16 cellular contexts compared by ENCODE assay signal in genomic region chr1:1217621-1218523, GRCh38. TPM values are rescaled to one million over a fixed set of nuclear protein-coding genes. Genes with fewer than 3 reads are reported as not detected.
A peak's percentile ranks its signal among the peaks of the same experiment; 100 is the strongest.
DNase-seq lines count a peak whose midpoint lies in the region; ATAC-seq, FAIRE-seq and TF ChIP-seq lines count a peak whose summit lies in the region.
"Had no signal": no experiment of that assay in that cellular context is flagged by ENCODE, and none has a peak within 500 bp of the region (broad histone marks: within the 10 kb centered on the region; RNA-seq: fewer than 3 reads in every experiment).

No MANE protein-coding gene starts in this region.

- H3K4me3 ChIP-seq in heart right ventricle, result peak overlapping the region in 1 of 10 donors; percentile 15
- H3K4me3 ChIP-seq in endothelial cell of umbilical vein (replicated peaks in 1 of 3; ENCODE audit: insufficient read depth in 1 of 3, low read depth in 1 of 3, low read length in 3 of 3), result no peak overlapping the region
- no peak overlapping the region for H3K4me3 ChIP-seq in CD8-positive, alpha-beta T cell (ENCODE audit: low read depth, low read length)
- H3K4me3 ChIP-seq: right lobe of liver had no signal

- POLR2A ChIA-PET in WTC11 (lab: Charles Lee) (interaction anchor here (0.6 kb wide), 1 partner anchor 77 kb away, joined by 3 read pairs; no protein-coding TSS in a partner anchor), endothelial cell of umbilical vein (lab: Charles Lee) (no interaction called here)
- POLR2A ChIA-PET in CD8-positive, alpha-beta T cell (lab: Charles Lee), result interaction anchor here (0.8 kb wide), 1 partner anchor 22 kb away, joined by 3 read pairs; no protein-coding TSS in a partner anchor

- H3K4me2 ChIP-seq in endothelial cell of umbilical vein (ENCODE audit: insufficient read depth, low read length), result no peak overlapping the region

- H3K9me3 Mint-ChIP-seq in WTC11, result no peaks in the 10 kb centered on the region
- H3K9me3 Mint-ChIP-seq in CD8-positive, alpha-beta T cell, result no peaks in the 10 kb centered on the region
- H3K9me3 Mint-ChIP-seq: mesothelial cell of epicardium; stimulated activated naive CD8-positive, alpha-beta T cell treated with anti-CD3 and anti-CD28 coated beads, Interleukin-15, amount 100 ng/mL, for 72 hours had no signal

- DNase-seq in heart right ventricle, result no peak
- DNase-seq in left cardiac atrium, result no peak
- DNase-seq in WTC11 (ENCODE audit: low spot score), result no peak
- peak; percentile 44 for DNase-seq in endothelial cell of umbilical vein (ENCODE audit: low read depth, low spot score)
- DNase-seq in stimulated activated CD8-positive, alpha-beta memory T cell treated with anti-CD3 and anti-CD28 coated beads, Interleukin-4, amount 100 ng/mL, for 48 hours, result peak; percentile 73
- DNase-seq in D341Med (ENCODE audit: low spot score), result no peak
- DNase-seq in CD8-positive, alpha-beta T cell, result no peak
- no peak for DNase-seq in NCI-H2227 treated with DMSO at 0.1 percent for 48 hours (lab: John Stamatoyannopoulos, UW)
- DNase-seq: foreskin melanocyte; NCI-H2029; right lobe of liver; stimulated activated naive CD8-positive, alpha-beta T cell treated with anti-CD3 and anti-CD28 coated beads, Interleukin-15, amount 100 ng/mL, for 72 hours had no signal

- intact Hi-C loops in heart right ventricle (cut with DNase I) (no loop called here), left cardiac atrium (cut with DNase I) (no loop called here), endothelial cell of umbilical vein (cut with micrococcal nuclease) (no loop called here)
- intact Hi-C loops in CD8-positive, alpha-beta T cell (cut with DNase I, micrococcal nuclease), result no loop called here

- H3K27ac ChIP-seq in heart right ventricle (peak overlapping the region in 8 of 10 donors; percentile 53 to 87 (median 64)), endothelial cell of umbilical vein (ENCODE audit: insufficient read depth, low read depth, low read length) (no peak overlapping the region)
- H3K27ac ChIP-seq in CD8-positive, alpha-beta T cell (ENCODE audit: low read depth, low read length), result no peak overlapping the region
- H3K27ac ChIP-seq: right lobe of liver, VCaP had no signal

- CTCF ChIA-PET in WTC11 (lab: Charles Lee), result interaction anchor here (0.8 to 1.2 kb wide), 2 partner anchors 71 to 216 kb away, joined by 3 read pairs; no protein-coding TSS in a partner anchor
- CTCF ChIA-PET in endothelial cell of umbilical vein (lab: Charles Lee), result interaction anchor here (0.6 to 2.1 kb wide), 2 partner anchors 95 to 96 kb away, joined by 3 to 6 read pairs; no protein-coding TSS in a partner anchor
- CTCF ChIA-PET in CD8-positive, alpha-beta T cell (lab: Charles Lee), result no interaction called here

- H3K9me3 ChIP-seq in heart right ventricle, result no peaks in the 10 kb centered on the region
- H3K9me3 ChIP-seq in endothelial cell of umbilical vein (replicated peaks; ENCODE audit: control insufficient read depth, insufficient read depth, low read length), result no peaks in the 10 kb centered on the region
- H3K9me3 ChIP-seq in CD8-positive, alpha-beta T cell (ENCODE audit: low read length), result no peaks in the 10 kb centered on the region
- H3K9me3 ChIP-seq: right lobe of liver had no signal

- BruUV-seq in endothelial cell of umbilical vein (replicated peaks; lab: Mats Ljungman, UMichigan), result no TSS peak

- ATAC-seq in heart right ventricle (no peak), left cardiac atrium (no peak), WTC11 (no peak)
- no peak for ATAC-seq in CD8-positive, alpha-beta T cell
- ATAC-seq: Panc1; right lobe of liver; stimulated activated naive CD8-positive, alpha-beta T cell treated with anti-CD3 and anti-CD28 coated beads, Interleukin-15, amount 100 ng/mL, for 72 hours had no signal

- dilution Hi-C loops in endothelial cell of umbilical vein (cut with MboI; ENCODE audit: extremely low pct_ligation_motif_present, low sequenced_read_pairs), result no loop called here

- no peaks in the 10 kb centered on the region for H3K4me1 Mint-ChIP-seq in WTC11
- peaks cover 18% of the 10 kb centered on the region for H3K4me1 Mint-ChIP-seq in CD8-positive, alpha-beta T cell (ENCODE audit: low read depth)
- H3K4me1 Mint-ChIP-seq: mesothelial cell of epicardium had no signal

- H3K27me3 ChIP-seq in heart right ventricle (peaks cover 0 to 14% (median 0%) of the 10 kb centered on the region in 7 donors), endothelial cell of umbilical vein (ENCODE audit: control insufficient read depth in 2 of 2, insufficient read depth in 2 of 2, low read length in 2 of 2) (no peaks in the 10 kb centered on the region)
- H3K27me3 ChIP-seq in CD8-positive, alpha-beta T cell (ENCODE audit: insufficient read depth, low read length), result no peaks in the 10 kb centered on the region
- H3K27me3 ChIP-seq: right lobe of liver had no signal

- H2AFZ ChIP-seq in endothelial cell of umbilical vein (ENCODE audit: low read depth, low read length), result no peak overlapping the region

- H3K36me3 Mint-ChIP-seq in WTC11, result peaks cover 4% of the 10 kb centered on the region
- peaks cover 48% of the 10 kb centered on the region for H3K36me3 Mint-ChIP-seq in CD8-positive, alpha-beta T cell

- no peaks in the 10 kb centered on the region for H3K27me3 Mint-ChIP-seq in WTC11 (ENCODE audit: low read depth)
- H3K27me3 Mint-ChIP-seq in CD8-positive, alpha-beta T cell (ENCODE audit: low read depth), result no peaks in the 10 kb centered on the region
- H3K27me3 Mint-ChIP-seq: stimulated activated naive CD8-positive, alpha-beta T cell treated with anti-CD3 and anti-CD28 coated beads, Interleukin-15, amount 100 ng/mL, for 72 hours had no signal

- H3K4me3 Mint-ChIP-seq in WTC11, result no peak overlapping the region
- H3K4me3 Mint-ChIP-seq in CD8-positive, alpha-beta T cell, result no peak overlapping the region
- H3K4me3 Mint-ChIP-seq: mesothelial cell of epicardium; stimulated activated naive CD8-positive, alpha-beta T cell treated with anti-CD3 and anti-CD28 coated beads, Interleukin-15, amount 100 ng/mL, for 72 hours had no signal

- no peaks in the 10 kb centered on the region for H3K79me2 ChIP-seq in endothelial cell of umbilical vein (ENCODE audit: control insufficient read depth, insufficient read depth, low read length)

- TF ChIP-seq POLR2A in endothelial cell of umbilical vein (IDR thresholded peaks at IDR 0.05; ENCODE audit: low read depth, low read length), result no peak

- H3K4me1 ChIP-seq in heart right ventricle (peaks cover 2 to 52% (median 33%) of the 10 kb centered on the region in 9 donors), endothelial cell of umbilical vein (ENCODE audit: control insufficient read depth, extremely low read depth, insufficient read depth, low read length) (no peaks in the 10 kb centered on the region)
- peaks cover 24% of the 10 kb centered on the region for H3K4me1 ChIP-seq in CD8-positive, alpha-beta T cell (ENCODE audit: insufficient read depth, low read length)
- H3K4me1 ChIP-seq: right lobe of liver had no signal

- H4K20me1 ChIP-seq in endothelial cell of umbilical vein (replicated peaks; ENCODE audit: control insufficient read depth, extremely low read depth, insufficient read depth, low read length), result no peaks in the 10 kb centered on the region

- no peak overlapping the region for H3K9ac ChIP-seq in endothelial cell of umbilical vein (replicated peaks; ENCODE audit: extremely low read depth, insufficient read depth, low read length)

- 90 to 91% methylated on average over 52 of the region's 52 CpGs for WGBS in heart right ventricle, 2 donors

- H3K36me3 ChIP-seq in heart right ventricle (peaks cover 0 to 76% (median 45%) of the 10 kb centered on the region in 9 donors), endothelial cell of umbilical vein (ENCODE audit: control insufficient read depth in 2 of 2, extremely low read depth in 1 of 2, insufficient read depth in 2 of 2, low read length in 2 of 2) (peaks cover 2 to 28% of the 10 kb centered on the region in 2 experiments)
- H3K36me3 ChIP-seq in CD8-positive, alpha-beta T cell (ENCODE audit: insufficient read depth, low read length), result peaks cover 4% of the 10 kb centered on the region

- TF ChIP-seq CTCF in heart right ventricle (IDR thresholded peaks at IDR 0.05) (no peak), WTC11 (IDR thresholded peaks at IDR 0.05) (no peak), endothelial cell of umbilical vein (IDR thresholded peaks at IDR 0.05; ENCODE audit: extremely low read depth in 1 of 2, insufficient read depth in 1 of 2, low read depth in 1 of 2, low read length in 2 of 2) (no peak)
- TF ChIP-seq CTCF in CD8-positive, alpha-beta T cell (IDR thresholded peaks at IDR 0.05), result no peak

- FAIRE-seq in endothelial cell of umbilical vein (lab: Jason Lieb, UNC), result no peak
- FAIRE-seq: astrocyte had no signal

- H3K27ac Mint-ChIP-seq in WTC11, result no peak overlapping the region
- H3K27ac Mint-ChIP-seq in CD8-positive, alpha-beta T cell, result no peak overlapping the region
- H3K27ac Mint-ChIP-seq: mesothelial cell of epicardium had no signal

- no peaks in the 10 kb centered on the region for H3K9me1 ChIP-seq in endothelial cell of umbilical vein (replicated peaks; ENCODE audit: control insufficient read depth, extremely low read depth, insufficient read depth, low read length)

RNA-seq across cellular contexts. Expression of gene TNFRSF4, which starts 3.9 kb away (rescaled TPM):
- total RNA-seq in heart right ventricle, result 10 to 100 TPM in 1 of 10 donors, 1 to 10 TPM in 7, under 1 TPM in 2; 0.52 to 24.8 (median 5.0) TPM
- polyA plus RNA-seq in heart right ventricle, result 1 to 10 TPM; 3.8 to 9.8 TPM
- total RNA-seq in left cardiac atrium, result 1 to 10 TPM; 1.2 to 1.6 TPM
- total RNA-seq in WTC11 (2021), result 0.18 to 0.33 TPM in 2 of 3 replicates, not detected in the other
- 0.62 and 1.5 TPM in 2 replicates for total RNA-seq in endothelial cell of umbilical vein
- 0.55 and 1.4 TPM in 2 replicates for polyA plus RNA-seq in endothelial cell of umbilical vein
- polyA plus RNA-seq in endothelial cell of umbilical vein (2011; cell fraction: cytosol; rRNA removed), result 0.34 and 0.48 TPM in 2 replicates
- 0.79 and 0.94 TPM in 2 replicates for polyA plus RNA-seq in endothelial cell of umbilical vein (2011; cell fraction: nucleus; rRNA removed)
- polyA plus RNA-seq in endothelial cell of umbilical vein (2012), result 0.82 and 1.4 TPM in 2 replicates
- polyA minus RNA-seq in endothelial cell of umbilical vein, result 0.25 TPM in 1 of 2 replicates, not detected in the other
- not detected for polyA minus RNA-seq in endothelial cell of umbilical vein (2011; cell fraction: cytosol; rRNA and poly(A)+ RNA removed)
- 0.24 and 0.58 TPM in 2 replicates for polyA minus RNA-seq in endothelial cell of umbilical vein (2011; cell fraction: nucleus; rRNA and poly(A)+ RNA removed)
- 1 to 10 TPM; 2.4 to 3.2 TPM for total RNA-seq in CD8-positive, alpha-beta T cell

RNA-seq across cellular contexts. Expression of gene TNFRSF18, which starts 11.5 kb away (rescaled TPM):
- total RNA-seq in heart right ventricle (1 to 10 TPM in 1 of 10 donors, under 1 TPM in 2, not detected in 7; 0.28 to 1.7 (median 0.49) TPM), left cardiac atrium (under 1 TPM in 1 of 2 donors, not detected in 1; 0.44 TPM), WTC11 (2021) (0.83 to 1.2 TPM (median 1.1 TPM) in 3 replicates), endothelial cell of umbilical vein (not detected in 2 replicates)
- polyA plus RNA-seq in heart right ventricle (under 1 TPM in 1 of 2 donors, not detected in 1; 0.26 TPM), endothelial cell of umbilical vein (not detected in 2 replicates)
- 0.10 TPM in 1 of 2 replicates, not detected in the other for polyA plus RNA-seq in endothelial cell of umbilical vein (2011; cell fraction: cytosol; rRNA removed)
- polyA plus RNA-seq in endothelial cell of umbilical vein (2011; cell fraction: nucleus; rRNA removed), result not detected in 2 replicates
- polyA plus RNA-seq in endothelial cell of umbilical vein (2012), result not detected in 2 replicates
- not detected in 2 replicates for polyA minus RNA-seq in endothelial cell of umbilical vein
- polyA minus RNA-seq in endothelial cell of umbilical vein (2011; cell fraction: cytosol; rRNA and poly(A)+ RNA removed), result not detected
- not detected in 2 replicates for polyA minus RNA-seq in endothelial cell of umbilical vein (2011; cell fraction: nucleus; rRNA and poly(A)+ RNA removed)
- total RNA-seq in CD8-positive, alpha-beta T cell, result 1 to 10 TPM; 4.2 to 4.6 TPM

RNA-seq across cellular contexts. Expression of gene SDF4, which starts 13.9 kb away (rescaled TPM):
- total RNA-seq in heart right ventricle (100 to 1,000 TPM in 9 of 10 donors, 10 to 100 TPM in 1; 95.6 to 174 (median 123) TPM), left cardiac atrium (100 to 1,000 TPM; 132 to 173 TPM), WTC11 (2021) (92.3 to 105 TPM (median 101 TPM) in 3 replicates), endothelial cell of umbilical vein (171 and 185 TPM in 2 replicates)
- polyA plus RNA-seq in heart right ventricle (100 to 1,000 TPM; 107 to 184 TPM), endothelial cell of umbilical vein (156 and 175 TPM in 2 replicates)
- 137 and 172 TPM in 2 replicates for polyA plus RNA-seq in endothelial cell of umbilical vein (2011; cell fraction: cytosol; rRNA removed)
- 112 and 136 TPM in 2 replicates for polyA plus RNA-seq in endothelial cell of umbilical vein (2011; cell fraction: nucleus; rRNA removed)
- polyA plus RNA-seq in endothelial cell of umbilical vein (2012), result 125 and 164 TPM in 2 replicates
- polyA minus RNA-seq in endothelial cell of umbilical vein, result 70.7 and 74.9 TPM in 2 replicates
- 41.6 TPM for polyA minus RNA-seq in endothelial cell of umbilical vein (2011; cell fraction: cytosol; rRNA and poly(A)+ RNA removed)
- polyA minus RNA-seq in endothelial cell of umbilical vein (2011; cell fraction: nucleus; rRNA and poly(A)+ RNA removed), result 20.6 and 42.2 TPM in 2 replicates
- 10 to 100 TPM; 66.6 to 70.3 TPM for total RNA-seq in CD8-positive, alpha-beta T cell

RNA-seq across cellular contexts. Expression of gene B3GALT6, which starts 14.2 kb away (rescaled TPM):
- total RNA-seq in heart right ventricle (10 to 100 TPM in 4 of 10 donors, 1 to 10 TPM in 6; 7.3 to 13.5 (median 9.1) TPM), left cardiac atrium (10 to 100 TPM; 11.3 to 16.0 TPM), WTC11 (2021) (18.8 to 21.4 TPM (median 20.0 TPM) in 3 replicates), endothelial cell of umbilical vein (24.4 and 24.6 TPM in 2 replicates)
- polyA plus RNA-seq in heart right ventricle (10 to 100 TPM in 1 of 2 donors, 1 to 10 TPM in 1; 7.7 to 16.2 TPM), endothelial cell of umbilical vein (34.1 and 43.3 TPM in 2 replicates)
- polyA plus RNA-seq in endothelial cell of umbilical vein (2011; cell fraction: cytosol; rRNA removed), result 15.6 and 21.3 TPM in 2 replicates
- polyA plus RNA-seq in endothelial cell of umbilical vein (2011; cell fraction: nucleus; rRNA removed), result 7.6 and 9.3 TPM in 2 replicates
- 16.1 and 17.4 TPM in 2 replicates for polyA plus RNA-seq in endothelial cell of umbilical vein (2012)
- polyA minus RNA-seq in endothelial cell of umbilical vein, result 10.3 and 11.5 TPM in 2 replicates
- polyA minus RNA-seq in endothelial cell of umbilical vein (2011; cell fraction: cytosol; rRNA and poly(A)+ RNA removed), result 12.8 TPM
- polyA minus RNA-seq in endothelial cell of umbilical vein (2011; cell fraction: nucleus; rRNA and poly(A)+ RNA removed), result 5.2 and 8.3 TPM in 2 replicates
- total RNA-seq in CD8-positive, alpha-beta T cell, result 1 to 10 TPM; 5.5 to 5.6 TPM

RNA-seq across cellular contexts. Expression of gene C1QTNF12, which starts 28.6 kb away (rescaled TPM):
- total RNA-seq in heart right ventricle (1 to 10 TPM in 4 of 10 donors, under 1 TPM in 5, not detected in 1; 0.42 to 1.9 (median 0.90) TPM), left cardiac atrium (1 to 10 TPM in 1 of 2 donors, not detected in 1; 1.5 TPM), WTC11 (2021) (8.5 to 10.3 TPM (median 8.5 TPM) in 3 replicates), endothelial cell of umbilical vein (1.9 and 4.1 TPM in 2 replicates)
- polyA plus RNA-seq in heart right ventricle (1 to 10 TPM; 1.6 to 2.3 TPM), endothelial cell of umbilical vein (0.67 and 1.0 TPM in 2 replicates)
- polyA plus RNA-seq in endothelial cell of umbilical vein (2011; cell fraction: cytosol; rRNA removed), result 0.15 and 0.18 TPM in 2 replicates
- 2.7 and 3.4 TPM in 2 replicates for polyA plus RNA-seq in endothelial cell of umbilical vein (2011; cell fraction: nucleus; rRNA removed)
- polyA plus RNA-seq in endothelial cell of umbilical vein (2012), result 0.87 and 1.2 TPM in 2 replicates
- 0.34 TPM in 1 of 2 replicates, not detected in the other for polyA minus RNA-seq in endothelial cell of umbilical vein
- polyA minus RNA-seq in endothelial cell of umbilical vein (2011; cell fraction: cytosol; rRNA and poly(A)+ RNA removed), result not detected
- 1.2 and 1.9 TPM in 2 replicates for polyA minus RNA-seq in endothelial cell of umbilical vein (2011; cell fraction: nucleus; rRNA and poly(A)+ RNA removed)
- total RNA-seq in CD8-positive, alpha-beta T cell, result 1 to 10 TPM; 3.2 to 5.1 TPM

Comparison
In these comparisons a context has a peak if more than half of its experiments do, and no peak if none do; other contexts are left out.
1. DNase-seq: peak in endothelial cell of umbilical vein (single experiment) and stimulated activated CD8-positive, alpha-beta memory T cell treated with anti-CD3 and anti-CD28 coated beads, Interleukin-4, amount 100 ng/mL, for 48 hours (single experiment); none in heart right ventricle (0 of 2), left cardiac atrium (single experiment), WTC11 (single experiment), D341Med (single experiment), CD8-positive, alpha-beta T cell (0 of 7) and NCI-H2227 treated with DMSO at 0.1 percent for 48 hours (single experiment).
2. H3K27ac ChIP-seq: peak in heart right ventricle (8 of 10); none in endothelial cell of umbilical vein (single experiment) and CD8-positive, alpha-beta T cell (single experiment).